ENCODE assay signal across 22 cellular contexts in the genomic region with DNA sequence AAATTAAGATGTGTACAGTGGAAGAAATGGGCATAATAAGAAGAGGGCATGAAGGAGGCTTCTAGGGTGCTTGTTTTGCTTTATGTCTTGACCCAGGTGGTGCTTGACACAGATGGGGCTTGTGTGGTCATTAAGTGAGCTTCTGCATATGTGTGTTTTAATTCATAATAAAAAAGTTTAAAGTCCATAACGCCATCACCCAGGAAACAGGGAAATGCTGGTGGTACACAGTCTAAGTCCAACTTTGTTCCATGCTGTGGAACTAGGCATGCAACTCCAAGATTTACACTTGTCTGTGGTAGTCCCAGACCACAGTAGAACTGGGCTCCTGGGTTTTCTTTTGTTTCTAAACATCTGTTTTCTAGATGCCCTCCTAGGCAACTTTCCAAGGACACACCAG.
"Had no signal": no experiment of that assay in that cellular context is flagged by ENCODE, and none has a peak within 500 bp of the region (broad histone marks: within the 10 kb centered on the region; RNA-seq: fewer than 3 reads in every experiment).

No MANE protein-coding gene starts in this region.

- H3K27me3 Mint-ChIP-seq: activated CD4-positive, alpha-beta T cell treated with anti-CD3 and anti-CD28 coated beads, Interleukin-2, amount 10 ng/mL, durations not matched to agents 7 days and 5 days had no signal

- H3K27ac Mint-ChIP-seq: endodermal cell, memory B cell had no signal

- H3K4me3 Mint-ChIP-seq: activated CD4-positive, alpha-beta T cell treated with anti-CD3 and anti-CD28 coated beads, Interleukin-2, amount 10 ng/mL, durations not matched to agents 7 days and 5 days; endodermal cell; memory B cell; neural crest cell; stimulated activated effector memory CD8-positive, alpha-beta T cell treated with anti-CD3 and anti-CD28 coated beads, Interleukin-12 subunit alpha, Interleukin-12 subunit beta, amount 100 ng/mL, for 72 hours had no signal

- ATAC-seq: body of pancreas; gastroesophageal sphincter; right lobe of liver; stimulated activated effector memory CD8-positive, alpha-beta T cell treated with anti-CD3 and anti-CD28 coated beads, Interleukin-12 subunit alpha, Interleukin-12 subunit beta, amount 100 ng/mL, for 72 hours had no signal

- H3K36me3 Mint-ChIP-seq: memory B cell had no signal

- H3K4me1 ChIP-seq: body of pancreas, esophagus squamous epithelium, gastroesophageal sphincter, right lobe of liver, transverse colon had no signal

- H3K27me3 ChIP-seq: body of pancreas, cardiac muscle cell, esophagus squamous epithelium, gastroesophageal sphincter, right lobe of liver, transverse colon had no signal

- H3K27ac ChIP-seq: body of pancreas, cardiac muscle cell, esophagus squamous epithelium, gastroesophageal sphincter, right lobe of liver, skin epidermis, transverse colon had no signal

- DNase-seq: activated CD4-positive, alpha-beta T cell treated with anti-CD3 and anti-CD28 coated beads, Interleukin-2, amount 10 ng/mL, durations not matched to agents 7 days and 5 days; activated CD4-positive, CD25-positive, alpha-beta regulatory T cell; activated gamma-delta T cell treated with Interleukin-2 at 50 U/mL for 16 hours; activated T-cell treated with anti-CD3 and anti-CD28 coated beads, Interleukin-2, amount 50 U/mL, for 48 hours; anterior cingulate cortex; body of pancreas; cortex of kidney; endodermal cell; esophagus squamous epithelium; head of caudate nucleus; naive B cell; occipital lobe; posterior cingulate gyrus; right lobe of liver; stimulated activated CD4-positive, alpha-beta T cell treated with anti-CD3 and anti-CD28 coated beads, Interleukin-2, amount 100 ng/mL, for 24 hours; transverse colon had no signal
